1 cellular context compared by ENCODE assay signal in the genomic region with DNA sequence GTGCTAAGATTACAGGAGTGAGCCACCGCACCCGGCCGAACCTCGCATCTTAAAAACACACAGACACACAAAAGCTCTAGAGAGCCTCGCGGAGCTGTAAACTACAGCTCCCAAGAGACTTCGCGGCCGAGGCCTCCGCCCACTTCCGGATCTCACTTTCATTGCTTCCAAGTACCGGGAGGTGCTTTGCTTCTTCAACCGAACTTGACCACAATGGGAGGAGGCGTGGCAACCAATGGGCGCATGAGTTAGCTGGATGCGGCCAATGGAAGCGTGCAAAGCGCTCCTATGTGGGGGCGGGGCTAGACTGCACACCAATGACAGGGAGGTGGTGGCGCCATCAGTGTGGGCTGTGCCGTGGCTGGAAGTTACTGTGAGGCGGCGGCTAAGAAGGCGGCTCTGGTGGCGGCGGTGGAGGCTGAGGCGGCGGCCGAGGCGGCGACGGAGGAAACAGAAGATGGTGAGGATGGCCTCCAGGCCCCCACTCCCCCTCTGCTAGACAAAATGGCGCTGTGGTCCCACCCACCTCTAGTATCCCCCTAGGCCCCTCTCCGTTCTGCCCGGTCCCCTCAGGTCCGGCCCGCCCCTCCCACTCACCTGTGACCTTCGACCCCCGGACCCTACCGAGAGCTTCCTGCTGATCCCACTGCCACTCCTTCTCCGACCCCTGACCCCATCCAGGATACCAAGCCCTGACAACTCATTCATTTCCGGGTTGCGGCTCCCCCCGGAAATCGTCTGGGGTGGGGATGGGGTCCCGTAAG.
TF ChIP-seq lines count a peak whose summit lies in the region.

A gene (plus strand): TSS at position 366 of the 764 bp plus-strand sequence. CDS start 92 bp downstream, at position 458.

TF ChIP-seq in H1, 55 proteins besides CTCF, POLR2A, EP300 and RAD21:
- TF ChIP-seq RBBP5 (IDR thresholded peaks at IDR 0.05; ENCODE audit: borderline replicate concordance, low read depth, low read length) = peak; percentile 24; the same call in 1 of the 2 replicates
- no peak for TF ChIP-seq TAF7 (optimal IDR thresholded peaks at IDR 0.05; ENCODE audit: borderline replicate concordance, low read depth, low read length)
- TF ChIP-seq BACH1 (IDR thresholded peaks at IDR 0.05; ENCODE audit: low read length) = no peak
- no peak for TF ChIP-seq EZH2 (IDR thresholded peaks at IDR 0.05; ENCODE audit: low read depth, low read length, severe bottlenecking)
- no peak for TF ChIP-seq TEAD4 (IDR thresholded peaks at IDR 0.05; ENCODE audit: low read depth, low read length)
- peak; percentile 85; the same call in 1 of the 2 replicates for TF ChIP-seq GABPA (IDR thresholded peaks at IDR 0.05; ENCODE audit: borderline replicate concordance, insufficient read depth, low read length)
- TF ChIP-seq CBX8 (IDR thresholded peaks at IDR 0.05; ENCODE audit: borderline replicate concordance, low read depth, low read length) = no peak
- peak; percentile 37 to 56; a peak in 2 of 4 replicates for TF ChIP-seq SIN3A (conservative IDR thresholded peaks at IDR 0.05 in 1 of 2, IDR thresholded peaks at IDR 0.05 in 1 of 2; ENCODE audit: low read depth in 1 of 2, low read length in 2 of 2)
- no peak for TF ChIP-seq ASH2L (IDR thresholded peaks at IDR 0.05; ENCODE audit: low read length)
- TF ChIP-seq CHD1 (IDR thresholded peaks at IDR 0.05; ENCODE audit: low read depth, low read length) = no peak
- no peak for TF ChIP-seq SIRT6 (IDR thresholded peaks at IDR 0.05; ENCODE audit: low read length)
- TF ChIP-seq PHF8 (conservative IDR thresholded peaks at IDR 0.05; ENCODE audit: low read depth, low read length) = peak; percentile 68
- peak; percentile 49 for TF ChIP-seq SAP30 (IDR thresholded peaks at IDR 0.05; ENCODE audit: insufficient read depth, insufficient replicate concordance, low read length)
- TF ChIP-seq NRF1 (IDR thresholded peaks at IDR 0.05; ENCODE audit: low read depth, low read length) = no peak
- peak; percentile 80 for TF ChIP-seq SIX5 (IDR thresholded peaks at IDR 0.05; ENCODE audit: low read depth, low read length)
- no peak for TF ChIP-seq GTF2F1 (IDR thresholded peaks at IDR 0.05; ENCODE audit: borderline replicate concordance, low read depth, low read length)
- TF ChIP-seq POU5F1 (IDR thresholded peaks at IDR 0.05; ENCODE audit: low read depth, low read length) = no peak
- no peak; the same call in none of the 2 replicates for TF ChIP-seq YY1 (IDR thresholded peaks at IDR 0.05; ENCODE audit: low read depth, low read length)
- TF ChIP-seq SRF (IDR thresholded peaks at IDR 0.05; ENCODE audit: low read depth, low read length) = no peak
- TF ChIP-seq, protein P1, sequence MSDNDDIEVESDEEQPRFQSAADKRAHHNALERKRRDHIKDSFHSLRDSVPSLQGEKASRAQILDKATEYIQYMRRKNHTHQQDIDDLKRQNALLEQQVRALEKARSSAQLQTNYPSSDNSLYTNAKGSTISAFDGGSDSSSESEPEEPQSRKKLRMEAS (IDR thresholded peaks at IDR 0.05) = no peak
- TF ChIP-seq, protein P2, sequence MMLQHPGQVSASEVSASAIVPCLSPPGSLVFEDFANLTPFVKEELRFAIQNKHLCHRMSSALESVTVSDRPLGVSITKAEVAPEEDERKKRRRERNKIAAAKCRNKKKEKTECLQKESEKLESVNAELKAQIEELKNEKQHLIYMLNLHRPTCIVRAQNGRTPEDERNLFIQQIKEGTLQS (IDR thresholded peaks at IDR 0.05; ENCODE audit: insufficient read depth, low read depth, low read length) = no peak
- peak; percentile 71; the same call in 1 of the 2 replicates for TF ChIP-seq SP4 (IDR thresholded peaks at IDR 0.05; ENCODE audit: low read length)
- TF ChIP-seq CHD2 (IDR thresholded peaks at IDR 0.05; ENCODE audit: low read length) = peak; percentile 92
- no peak for TF ChIP-seq HDAC6 (IDR thresholded peaks at IDR 0.05; ENCODE audit: low read depth, low read length)
- no peak for TF ChIP-seq SUZ12 (IDR thresholded peaks at IDR 0.05; ENCODE audit: low read length)
- no peak for TF ChIP-seq FOSL1 (IDR thresholded peaks at IDR 0.05; ENCODE audit: insufficient read depth, low read depth, low read length)
- no peak for TF ChIP-seq KDM4A (IDR thresholded peaks at IDR 0.05; ENCODE audit: low read depth, low read length, severe bottlenecking)
- TF ChIP-seq JUND (IDR thresholded peaks at IDR 0.05; ENCODE audit: low read length) = no peak
- no peak for TF ChIP-seq BCL11A (IDR thresholded peaks at IDR 0.05; ENCODE audit: low read depth in 2 of 2, low read length in 2 of 2)
- no peak for TF ChIP-seq ZNF274 (IDR thresholded peaks at IDR 0.05; ENCODE audit: borderline replicate concordance, extremely low read depth, low read length)
- no peak for TF ChIP-seq TCF12 (IDR thresholded peaks at IDR 0.05; ENCODE audit: low read depth, low read length)
- TF ChIP-seq, protein P3, sequence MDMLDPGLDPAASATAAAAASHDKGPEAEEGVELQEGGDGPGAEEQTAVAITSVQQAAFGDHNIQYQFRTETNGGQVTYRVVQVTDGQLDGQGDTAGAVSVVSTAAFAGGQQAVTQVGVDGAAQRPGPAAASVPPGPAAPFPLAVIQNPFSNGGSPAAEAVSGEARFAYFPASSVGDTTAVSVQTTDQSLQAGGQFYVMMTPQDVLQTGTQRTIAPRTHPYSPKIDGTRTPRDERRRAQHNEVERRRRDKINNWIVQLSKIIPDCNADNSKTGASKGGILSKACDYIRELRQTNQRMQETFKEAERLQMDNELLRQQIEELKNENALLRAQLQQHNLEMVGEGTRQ (IDR thresholded peaks at IDR 0.05; ENCODE audit: low read length) = no peak
- 0 out of 2 replicates have a peak, but pooled peaks have one; percentile 6 for TF ChIP-seq EGR1 (IDR thresholded peaks at IDR 0.05; ENCODE audit: borderline replicate concordance, low read depth, low read length)
- TF ChIP-seq, protein P4, sequence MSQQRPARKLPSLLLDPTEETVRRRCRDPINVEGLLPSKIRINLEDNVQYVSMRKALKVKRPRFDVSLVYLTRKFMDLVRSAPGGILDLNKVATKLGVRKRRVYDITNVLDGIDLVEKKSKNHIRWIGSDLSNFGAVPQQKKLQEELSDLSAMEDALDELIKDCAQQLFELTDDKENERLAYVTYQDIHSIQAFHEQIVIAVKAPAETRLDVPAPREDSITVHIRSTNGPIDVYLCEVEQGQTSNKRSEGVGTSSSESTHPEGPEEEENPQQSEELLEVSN (IDR thresholded peaks at IDR 0.05) = no peak
- TF ChIP-seq RNF2 (IDR thresholded peaks at IDR 0.05; ENCODE audit: borderline replicate concordance, low read depth, low read length, missing control alignments, poor library complexity, severe bottlenecking) = no peak
- TF ChIP-seq CBX5 (IDR thresholded peaks at IDR 0.05; ENCODE audit: low read depth, low read length) = no peak
- peak; percentile 80 for TF ChIP-seq CREB1 (IDR thresholded peaks at IDR 0.05)
- TF ChIP-seq TBP (IDR thresholded peaks at IDR 0.05; ENCODE audit: low read depth, low read length) = peak; percentile 16; the same call in 1 of the 2 replicates
- TF ChIP-seq HDAC2 (IDR thresholded peaks at IDR 0.05; ENCODE audit: borderline replicate concordance in 1 of 2, low read depth in 2 of 2, low read length in 2 of 2) = no peak
- TF ChIP-seq, protein P5, sequence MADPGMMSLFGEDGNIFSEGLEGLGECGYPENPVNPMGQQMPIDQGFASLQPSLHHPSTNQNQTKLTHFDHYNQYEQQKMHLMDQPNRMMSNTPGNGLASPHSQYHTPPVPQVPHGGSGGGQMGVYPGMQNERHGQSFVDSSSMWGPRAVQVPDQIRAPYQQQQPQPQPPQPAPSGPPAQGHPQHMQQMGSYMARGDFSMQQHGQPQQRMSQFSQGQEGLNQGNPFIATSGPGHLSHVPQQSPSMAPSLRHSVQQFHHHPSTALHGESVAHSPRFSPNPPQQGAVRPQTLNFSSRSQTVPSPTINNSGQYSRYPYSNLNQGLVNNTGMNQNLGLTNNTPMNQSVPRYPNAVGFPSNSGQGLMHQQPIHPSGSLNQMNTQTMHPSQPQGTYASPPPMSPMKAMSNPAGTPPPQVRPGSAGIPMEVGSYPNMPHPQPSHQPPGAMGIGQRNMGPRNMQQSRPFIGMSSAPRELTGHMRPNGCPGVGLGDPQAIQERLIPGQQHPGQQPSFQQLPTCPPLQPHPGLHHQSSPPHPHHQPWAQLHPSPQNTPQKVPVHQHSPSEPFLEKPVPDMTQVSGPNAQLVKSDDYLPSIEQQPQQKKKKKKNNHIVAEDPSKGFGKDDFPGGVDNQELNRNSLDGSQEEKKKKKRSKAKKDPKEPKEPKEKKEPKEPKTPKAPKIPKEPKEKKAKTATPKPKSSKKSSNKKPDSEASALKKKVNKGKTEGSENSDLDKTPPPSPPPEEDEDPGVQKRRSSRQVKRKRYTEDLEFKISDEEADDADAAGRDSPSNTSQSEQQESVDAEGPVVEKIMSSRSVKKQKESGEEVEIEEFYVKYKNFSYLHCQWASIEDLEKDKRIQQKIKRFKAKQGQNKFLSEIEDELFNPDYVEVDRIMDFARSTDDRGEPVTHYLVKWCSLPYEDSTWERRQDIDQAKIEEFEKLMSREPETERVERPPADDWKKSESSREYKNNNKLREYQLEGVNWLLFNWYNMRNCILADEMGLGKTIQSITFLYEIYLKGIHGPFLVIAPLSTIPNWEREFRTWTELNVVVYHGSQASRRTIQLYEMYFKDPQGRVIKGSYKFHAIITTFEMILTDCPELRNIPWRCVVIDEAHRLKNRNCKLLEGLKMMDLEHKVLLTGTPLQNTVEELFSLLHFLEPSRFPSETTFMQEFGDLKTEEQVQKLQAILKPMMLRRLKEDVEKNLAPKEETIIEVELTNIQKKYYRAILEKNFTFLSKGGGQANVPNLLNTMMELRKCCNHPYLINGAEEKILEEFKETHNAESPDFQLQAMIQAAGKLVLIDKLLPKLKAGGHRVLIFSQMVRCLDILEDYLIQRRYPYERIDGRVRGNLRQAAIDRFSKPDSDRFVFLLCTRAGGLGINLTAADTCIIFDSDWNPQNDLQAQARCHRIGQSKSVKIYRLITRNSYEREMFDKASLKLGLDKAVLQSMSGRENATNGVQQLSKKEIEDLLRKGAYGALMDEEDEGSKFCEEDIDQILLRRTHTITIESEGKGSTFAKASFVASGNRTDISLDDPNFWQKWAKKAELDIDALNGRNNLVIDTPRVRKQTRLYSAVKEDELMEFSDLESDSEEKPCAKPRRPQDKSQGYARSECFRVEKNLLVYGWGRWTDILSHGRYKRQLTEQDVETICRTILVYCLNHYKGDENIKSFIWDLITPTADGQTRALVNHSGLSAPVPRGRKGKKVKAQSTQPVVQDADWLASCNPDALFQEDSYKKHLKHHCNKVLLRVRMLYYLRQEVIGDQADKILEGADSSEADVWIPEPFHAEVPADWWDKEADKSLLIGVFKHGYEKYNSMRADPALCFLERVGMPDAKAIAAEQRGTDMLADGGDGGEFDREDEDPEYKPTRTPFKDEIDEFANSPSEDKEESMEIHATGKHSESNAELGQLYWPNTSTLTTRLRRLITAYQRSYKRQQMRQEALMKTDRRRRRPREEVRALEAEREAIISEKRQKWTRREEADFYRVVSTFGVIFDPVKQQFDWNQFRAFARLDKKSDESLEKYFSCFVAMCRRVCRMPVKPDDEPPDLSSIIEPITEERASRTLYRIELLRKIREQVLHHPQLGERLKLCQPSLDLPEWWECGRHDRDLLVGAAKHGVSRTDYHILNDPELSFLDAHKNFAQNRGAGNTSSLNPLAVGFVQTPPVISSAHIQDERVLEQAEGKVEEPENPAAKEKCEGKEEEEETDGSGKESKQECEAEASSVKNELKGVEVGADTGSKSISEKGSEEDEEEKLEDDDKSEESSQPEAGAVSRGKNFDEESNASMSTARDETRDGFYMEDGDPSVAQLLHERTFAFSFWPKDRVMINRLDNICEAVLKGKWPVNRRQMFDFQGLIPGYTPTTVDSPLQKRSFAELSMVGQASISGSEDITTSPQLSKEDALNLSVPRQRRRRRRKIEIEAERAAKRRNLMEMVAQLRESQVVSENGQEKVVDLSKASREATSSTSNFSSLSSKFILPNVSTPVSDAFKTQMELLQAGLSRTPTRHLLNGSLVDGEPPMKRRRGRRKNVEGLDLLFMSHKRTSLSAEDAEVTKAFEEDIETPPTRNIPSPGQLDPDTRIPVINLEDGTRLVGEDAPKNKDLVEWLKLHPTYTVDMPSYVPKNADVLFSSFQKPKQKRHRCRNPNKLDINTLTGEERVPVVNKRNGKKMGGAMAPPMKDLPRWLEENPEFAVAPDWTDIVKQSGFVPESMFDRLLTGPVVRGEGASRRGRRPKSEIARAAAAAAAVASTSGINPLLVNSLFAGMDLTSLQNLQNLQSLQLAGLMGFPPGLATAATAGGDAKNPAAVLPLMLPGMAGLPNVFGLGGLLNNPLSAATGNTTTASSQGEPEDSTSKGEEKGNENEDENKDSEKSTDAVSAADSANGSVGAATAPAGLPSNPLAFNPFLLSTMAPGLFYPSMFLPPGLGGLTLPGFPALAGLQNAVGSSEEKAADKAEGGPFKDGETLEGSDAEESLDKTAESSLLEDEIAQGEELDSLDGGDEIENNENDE (IDR thresholded peaks at IDR 0.05; ENCODE audit: insufficient replicate concordance, low read length) = no peak
- TF ChIP-seq TAF1 (IDR thresholded peaks at IDR 0.05; ENCODE audit: low read depth, low read length) = peak; percentile 57; the same call in 1 of the 2 replicates
- no peak for TF ChIP-seq KDM5A (IDR thresholded peaks at IDR 0.05; ENCODE audit: low read length)
- no peak for TF ChIP-seq KDM1A (IDR thresholded peaks at IDR 0.05; ENCODE audit: borderline replicate concordance, low read length)
- TF ChIP-seq SP1 (IDR thresholded peaks at IDR 0.05; ENCODE audit: low read depth, low read length) = peak; percentile 100
- TF ChIP-seq NANOG (IDR thresholded peaks at IDR 0.05; ENCODE audit: insufficient read depth, low read depth, low read length, poor library complexity, severe bottlenecking) = no peak
- TF ChIP-seq, protein P6, sequence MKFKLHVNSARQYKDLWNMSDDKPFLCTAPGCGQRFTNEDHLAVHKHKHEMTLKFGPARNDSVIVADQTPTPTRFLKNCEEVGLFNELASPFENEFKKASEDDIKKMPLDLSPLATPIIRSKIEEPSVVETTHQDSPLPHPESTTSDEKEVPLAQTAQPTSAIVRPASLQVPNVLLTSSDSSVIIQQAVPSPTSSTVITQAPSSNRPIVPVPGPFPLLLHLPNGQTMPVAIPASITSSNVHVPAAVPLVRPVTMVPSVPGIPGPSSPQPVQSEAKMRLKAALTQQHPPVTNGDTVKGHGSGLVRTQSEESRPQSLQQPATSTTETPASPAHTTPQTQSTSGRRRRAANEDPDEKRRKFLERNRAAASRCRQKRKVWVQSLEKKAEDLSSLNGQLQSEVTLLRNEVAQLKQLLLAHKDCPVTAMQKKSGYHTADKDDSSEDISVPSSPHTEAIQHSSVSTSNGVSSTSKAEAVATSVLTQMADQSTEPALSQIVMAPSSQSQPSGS (IDR thresholded peaks at IDR 0.05; ENCODE audit: low read length) = no peak
- no peak for TF ChIP-seq RFX5 (IDR thresholded peaks at IDR 0.05; ENCODE audit: borderline replicate concordance, low read depth, low read length)
- peak; percentile 16; the same call in 1 of the 2 replicates for TF ChIP-seq CEBPB (IDR thresholded peaks at IDR 0.05; ENCODE audit: low read depth, low read length)
- no peak for TF ChIP-seq CTBP2 (IDR thresholded peaks at IDR 0.05; ENCODE audit: borderline replicate concordance, insufficient read depth, insufficient read length, low read length)
- peak; percentile 85 for TF ChIP-seq SP2 (IDR thresholded peaks at IDR 0.05; ENCODE audit: low read length)
- TF ChIP-seq JUN (IDR thresholded peaks at IDR 0.05; ENCODE audit: low read depth, low read length) = no peak
- no peak for TF ChIP-seq BRCA1 (IDR thresholded peaks at IDR 0.05; ENCODE audit: low read depth, low read length)
- no peak for TF ChIP-seq MAFK (IDR thresholded peaks at IDR 0.05; ENCODE audit: low read depth, low read length)
- no peak for TF ChIP-seq RXRA (IDR thresholded peaks at IDR 0.05; ENCODE audit: insufficient read depth, low read depth, low read length)
- peak; percentile 69; the same call in 1 of the 2 replicates for TF ChIP-seq POLR2AphosphoS5 (IDR thresholded peaks at IDR 0.05; ENCODE audit: low read depth, low read length)
TF ChIP-seq in H1: peak in this region for 16.
